ENCODE assay signal across 22 cellular contexts in the genomic region with DNA sequence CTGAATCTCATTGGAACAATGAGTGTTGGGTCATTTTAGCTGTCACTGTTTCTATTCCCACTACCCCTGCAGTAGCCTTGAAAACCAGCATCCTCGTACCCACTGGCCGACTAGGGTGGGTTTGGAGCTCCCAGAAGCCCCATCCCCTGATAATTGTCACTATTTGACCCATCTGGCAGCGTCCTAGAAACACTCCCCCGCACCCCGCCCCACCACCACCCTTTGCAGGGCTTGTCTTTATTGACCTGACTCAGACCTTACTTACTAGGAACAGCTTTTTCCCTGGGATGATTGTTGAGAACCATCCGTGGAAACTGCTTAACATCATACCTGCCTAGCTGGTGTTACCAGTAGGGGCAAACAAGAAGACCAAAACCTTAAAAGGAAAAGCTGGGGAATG.
"Had no signal": no experiment of that assay in that cellular context is flagged by ENCODE, and none has a peak within 500 bp of the region (broad histone marks: within the 10 kb centered on the region; RNA-seq: fewer than 3 reads in every experiment).

No MANE protein-coding gene starts in this region.

- H3K4me3 ChIP-seq: MG63, SJSA1, SK-N-MC had no signal

- H3K36me3 ChIP-seq: MG63, SJSA1 had no signal

- H3K9me3 ChIP-seq: MG63, SJSA1 had no signal

- H3K27me3 ChIP-seq: SJSA1 had no signal

- ATAC-seq: Panc1, Right ventricle myocardium inferior had no signal

- DNase-seq: Karpas-422, KG1, MG63, NCI-H1092, NCI-H1105 treated with DMSO at 0.1 percent for 48 hours, NCI-H1417 treated with DMSO at 0.1 percent for 48 hours, NCI-H146, NCI-H1694 treated with DMSO at 0.1 percent for 48 hours, NCI-H1930, NCI-H2081 treated with DMSO at 0.1 percent for 48 hours, NCI-H2171, NCI-H226, NCI-H446, NCI-H510A, NCI-H524 treated with DMSO at 0.1 percent for 48 hours, NCI-H69, NCI-H774, SIG-M5 had no signal

- H3K27ac ChIP-seq: SJSA1, SK-N-MC had no signal
